In genomic region chr6:138271451-138271850, GRCh38 we compare ENCODE assay signal across 3 cellular contexts. TPM values are rescaled to one million over a fixed set of nuclear protein-coding genes. Genes with fewer than 3 reads are reported as not detected.
"Had no signal": no experiment of that assay in that cellular context is flagged by ENCODE, and none has a peak within 500 bp of the region (broad histone marks: within the 10 kb centered on the region; RNA-seq: fewer than 3 reads in every experiment).

No MANE protein-coding gene starts in this region.

- H3K4me3 ChIP-seq: GM12878 had no signal

- DNase-seq: GDM1, GF-D8 had no signal

- ATAC-seq: GM12878 had no signal

RNA-seq across cellular contexts. Expression of gene PBOV1, which starts 53.2 kb away (rescaled TPM):
- polyA plus RNA-seq: GM12878 had no signal
